1 cellular context compared by ENCODE assay signal in genomic region chr18:31273812-31274527, GRCh38.
TF ChIP-seq lines count a peak whose summit lies in the region.

No MANE protein-coding gene starts in this region.

TF ChIP-seq in HCT116, 20 proteins besides CTCF, POLR2A, EP300 and RAD21 (continued from another document):
- no peak for TF ChIP-seq EGR1 (IDR thresholded peaks at IDR 0.05; ENCODE audit: low read depth)
- TF ChIP-seq CEBPB (IDR thresholded peaks at IDR 0.05; ENCODE audit: low read depth): no peak
- no peak for TF ChIP-seq REST (IDR thresholded peaks at IDR 0.05; ENCODE audit: low read depth)
- no peak for TF ChIP-seq JUND (IDR thresholded peaks at IDR 0.05)
- TF ChIP-seq SP1 (IDR thresholded peaks at IDR 0.05; ENCODE audit: low read depth): no peak
- TF ChIP-seq EZH2phosphoT487 (IDR thresholded peaks at IDR 0.05; ENCODE audit: borderline replicate concordance): no peak
- no peak for TF ChIP-seq POLR2AphosphoS5 (IDR thresholded peaks at IDR 0.05; ENCODE audit: low read depth, low read length)
- TF ChIP-seq CBX3 (IDR thresholded peaks at IDR 0.05; ENCODE audit: low read depth): no peak
- TF ChIP-seq YY1 (IDR thresholded peaks at IDR 0.05; ENCODE audit: extremely low read depth, insufficient replicate concordance, low read depth, low read length): no peak
- no peak for TF ChIP-seq FOSL1 (IDR thresholded peaks at IDR 0.05; ENCODE audit: low read depth)
- TF ChIP-seq ZBTB33 (IDR thresholded peaks at IDR 0.05; ENCODE audit: extremely low read depth, insufficient replicate concordance, low read length): no peak
- no peak for TF ChIP-seq ZNF274 (IDR thresholded peaks at IDR 0.05; ENCODE audit: low read depth, low read length)
- no peak for TF ChIP-seq MAX (IDR thresholded peaks at IDR 0.05)
